ENCODE assay signal across 17 cellular contexts in the genomic region with DNA sequence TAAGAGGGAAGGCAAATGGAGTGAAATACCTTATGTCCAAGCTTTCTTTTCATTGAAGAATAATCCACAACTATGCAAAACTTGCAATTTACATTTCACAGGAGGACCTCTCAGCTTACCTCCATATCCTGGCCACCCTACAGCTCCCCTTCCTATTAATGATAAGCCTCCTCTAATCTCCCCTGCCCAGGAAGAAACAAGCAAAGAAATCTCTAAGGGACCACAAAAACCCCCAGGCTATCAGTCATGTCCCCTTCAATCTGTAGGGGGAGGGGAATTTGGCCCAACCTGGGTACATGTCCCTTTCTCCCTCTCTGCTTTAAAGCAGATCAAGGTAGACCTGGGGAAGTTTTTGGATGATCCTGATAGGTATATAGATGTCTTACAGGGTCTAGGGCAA. TPM values are rescaled to one million over a fixed set of nuclear protein-coding genes. Genes with fewer than 3 reads are reported as not detected.
A peak's percentile ranks its signal among the peaks of the same experiment; 100 is the strongest.
DNase-seq lines count a peak whose midpoint lies in the region; ATAC-seq and TF ChIP-seq lines count a peak whose summit lies in the region.
"Had no signal": no experiment of that assay in that cellular context is flagged by ENCODE, and none has a peak within 500 bp of the region (broad histone marks: within the 10 kb centered on the region; RNA-seq: fewer than 3 reads in every experiment).

No MANE protein-coding gene starts in this region.

- H3K4me1 Mint-ChIP-seq in endodermal cell (peaks cover 21% of the 10 kb centered on the region), chondrocyte (ENCODE audit: low read depth) (peaks cover 12% of the 10 kb centered on the region)

- H3K27me3 Mint-ChIP-seq in endodermal cell (ENCODE audit: insufficient read depth) (peaks cover 3% of the 10 kb centered on the region), chondrocyte (ENCODE audit: low read depth) (no peaks in the 10 kb centered on the region)
- H3K27me3 Mint-ChIP-seq: CD4-positive, alpha-beta T cell had no signal

- H3K9ac ChIP-seq in HUES48 (ENCODE audit: low read depth, low read length) (no peak overlapping the region), endodermal cell (ENCODE audit: extremely low read depth, low read length, poor library complexity, severe bottlenecking) (no peak overlapping the region)

- H3K9me3 Mint-ChIP-seq in endodermal cell (peaks cover 1% of the 10 kb centered on the region), chondrocyte (ENCODE audit: low read depth) (no peaks in the 10 kb centered on the region)
- H3K9me3 Mint-ChIP-seq: CD4-positive, alpha-beta T cell; HFFc6 had no signal

- no peak overlapping the region for H3K4me3 Mint-ChIP-seq in endodermal cell
- no peak overlapping the region for H3K4me3 Mint-ChIP-seq in chondrocyte (ENCODE audit: unreplicated experiment)
- H3K4me3 Mint-ChIP-seq: CD4-positive, alpha-beta T cell; HFFc6 had no signal

- H3K36me3 Mint-ChIP-seq in endodermal cell (ENCODE audit: low read depth) (no peaks in the 10 kb centered on the region), chondrocyte (ENCODE audit: low read depth) (no peaks in the 10 kb centered on the region)

- TF ChIP-seq CTCF in endodermal cell (conservative IDR thresholded peaks at IDR 0.05) (no peak), psoas muscle (IDR thresholded peaks at IDR 0.05) (no peak), chondrocyte (IDR thresholded peaks at IDR 0.05) (no peak)

- DNase-seq in ELF-1 (ENCODE audit: low read depth, low spot score): peak; percentile 37
- DNase-seq in endodermal cell: no peak
- DNase-seq in psoas muscle: no peak
- DNase-seq in globus pallidus (ENCODE audit: low spot score): no peak
- DNase-seq in NCI-H128 (lab: John Stamatoyannopoulos, UW; ENCODE audit: unreplicated experiment): no peak
- DNase-seq in chondrocyte (ENCODE audit: low spot score): no peak
- DNase-seq: AML-193; Caco-2; CD4-positive, alpha-beta T cell; GF-D8; HFFc6 had no signal

- no peak for ATAC-seq in psoas muscle
- ATAC-seq in GM19467 (IDR thresholded peaks at IDR 0.05; ENCODE audit: unreplicated experiment): no peak
- ATAC-seq: A549, HCT116 had no signal

- H3K4me1 ChIP-seq in HUES48 (ENCODE audit: control insufficient read depth, insufficient read depth, low read length) (peaks cover 24% of the 10 kb centered on the region), endodermal cell (ENCODE audit: control insufficient read depth, insufficient read depth, low read length) (no peaks in the 10 kb centered on the region), psoas muscle (peaks cover 40% of the 10 kb centered on the region)

- H3K27ac Mint-ChIP-seq in endodermal cell: peak overlapping the region; percentile 3
- H3K27ac Mint-ChIP-seq in chondrocyte (ENCODE audit: unreplicated experiment): no peak overlapping the region
- H3K27ac Mint-ChIP-seq: CD4-positive, alpha-beta T cell; HFFc6 had no signal

- H3K9me3 ChIP-seq in HUES48 (ENCODE audit: control insufficient read depth, insufficient read depth, low read length) (no peaks in the 10 kb centered on the region), endodermal cell (ENCODE audit: control insufficient read depth, low read length) (no peaks in the 10 kb centered on the region), psoas muscle (no peaks in the 10 kb centered on the region)
- H3K9me3 ChIP-seq: A549, Caco-2 had no signal

- intact Hi-C loops in psoas muscle (cut with DNase I): no loop called here

- H3K27ac ChIP-seq in HUES48 (ENCODE audit: low read depth, low read length) (peak overlapping the region; percentile 69), endodermal cell (ENCODE audit: low read depth, low read length) (no peak overlapping the region), psoas muscle (peak overlapping the region; percentile 69)
- H3K27ac ChIP-seq: 22Rv1, A549, C4-2B had no signal

- H3K27me3 ChIP-seq in HUES48 (ENCODE audit: control insufficient read depth, insufficient read depth, low read length): no peaks in the 10 kb centered on the region
- H3K27me3 ChIP-seq in endodermal cell (ENCODE audit: control insufficient read depth, insufficient read depth, low read length, poor library complexity, severe bottlenecking): no peaks in the 10 kb centered on the region
- H3K27me3 ChIP-seq in psoas muscle (ENCODE audit: insufficient read depth in 3 of 3, low read length in 2 of 3): no peaks in the 10 kb centered on the region

- H3K4me3 ChIP-seq in HUES48 (ENCODE audit: low read depth, low read length): no peak overlapping the region
- no peak overlapping the region for H3K4me3 ChIP-seq in endodermal cell (ENCODE audit: low read length)
- no peak overlapping the region for H3K4me3 ChIP-seq in psoas muscle
- H3K4me3 ChIP-seq: A549 had no signal

- no peaks in the 10 kb centered on the region for H3K36me3 ChIP-seq in HUES48 (ENCODE audit: control insufficient read depth, insufficient read depth, low read length)
- H3K36me3 ChIP-seq in endodermal cell (ENCODE audit: control insufficient read depth, insufficient read depth, low read length): no peaks in the 10 kb centered on the region
- H3K36me3 ChIP-seq in psoas muscle (ENCODE audit: insufficient read depth in 1 of 2, low read depth in 1 of 2): no peaks in the 10 kb centered on the region

RNA-seq across cellular contexts. Expression of gene OSBPL11, which starts 11.0 kb away (rescaled TPM):
- total RNA-seq in endodermal cell (10 to 100 TPM; 17.9 to 24.7 TPM), psoas muscle (10 to 100 TPM; 24.1 to 74.7 (median 50.1) TPM), chondrocyte (15.0 to 16.2 TPM (median 15.6 TPM) in 3 replicates)
- polyA plus RNA-seq in endodermal cell (2013, experiment 1 of 2): 21.2 TPM
- polyA plus RNA-seq in endodermal cell (2013, experiment 2 of 2): 21.0 TPM
- 10 to 100 TPM; 15.1 to 57.3 (median 36.9) TPM for polyA plus RNA-seq in psoas muscle
